In genomic region chr1:43388613-43389012, GRCh38 we compare ENCODE assay signal across 8 cellular contexts. TPM values are rescaled to one million over a fixed set of nuclear protein-coding genes. Genes with fewer than 3 reads are reported as not detected.
DNase-seq lines count a peak whose midpoint lies in the region; FAIRE-seq and TF ChIP-seq lines count a peak whose summit lies in the region.

No MANE protein-coding gene starts in this region.

- peak overlapping the region; percentile 89 to 96 (median 95) for H3K4me3 ChIP-seq in keratinocyte (ENCODE audit: control insufficient read depth in 2 of 3, extremely low read depth in 1 of 3, insufficient read depth in 2 of 3, low read depth in 1 of 3, low read length in 3 of 3)
- peak overlapping the region; percentile 80 for H3K4me3 ChIP-seq in suprapubic skin

- peak overlapping the region; percentile 85 for H3K9ac ChIP-seq in keratinocyte (ENCODE audit: control insufficient read depth, extremely low read depth, insufficient read depth, low read length)

- TF ChIP-seq CTCF in keratinocyte (optimal IDR thresholded peaks at IDR 0.05 in 1 of 3, IDR thresholded peaks at IDR 0.05 in 1 of 3, conservative IDR thresholded peaks at IDR 0.05 in 1 of 3; ENCODE audit: extremely low read depth in 1 of 3, insufficient read depth in 2 of 3, low read length in 3 of 3) (no peak), suprapubic skin (IDR thresholded peaks at IDR 0.05) (no peak), GM10266 (IDR thresholded peaks at IDR 0.05; ENCODE audit: control insufficient read depth, insufficient read depth, low read depth, missing control alignments) (no peak)

- 29% methylated on average over 3 of the region's 3 CpGs for WGBS in suprapubic skin

- FAIRE-seq in keratinocyte (lab: Jason Lieb, UNC), result no peak

- H3K79me2 ChIP-seq in keratinocyte (ENCODE audit: control insufficient read depth, insufficient read depth, low read length), result peaks cover 42% of the 10 kb centered on the region

- no peaks in the 10 kb centered on the region for H3K9me1 ChIP-seq in keratinocyte (ENCODE audit: control insufficient read depth, extremely low read depth, insufficient read depth, low read length)

- TF ChIP-seq EP300 in suprapubic skin (IDR thresholded peaks at IDR 0.05), result no peak

- H3K36me3 ChIP-seq in keratinocyte (ENCODE audit: control insufficient read depth in 2 of 2, extremely low read depth in 1 of 2, insufficient read depth in 2 of 2, low read length in 2 of 2), result peaks cover 25 to 31% of the 10 kb centered on the region in 2 experiments
- H3K36me3 ChIP-seq in suprapubic skin, result peaks cover 34% of the 10 kb centered on the region

- peaks cover 40% of the 10 kb centered on the region for H3K4me1 Mint-ChIP-seq in activated CD4-positive, alpha-beta T cell treated with anti-CD3 and anti-CD28 coated beads, Interleukin-2, amount 10 ng/mL, durations not matched to agents 24 days and 14 days
- H3K4me1 Mint-ChIP-seq in activated T-helper 2 cell treated with anti-CD3 and anti-CD28 coated beads, Interferon-gamma antibody, Interleukin-2, Interleukin-4, amounts not matched to agents 10 μg/mL and 5 μg/mL and 100 μg/mL, durations not matched to agents 14 hours and 24 hours and 36 hours (ENCODE audit: low read depth), result peaks cover 20% of the 10 kb centered on the region

- H3K27me3 ChIP-seq in keratinocyte (ENCODE audit: control insufficient read depth, extremely low read depth, insufficient read depth, low read length) (no peaks in the 10 kb centered on the region), suprapubic skin (no peaks in the 10 kb centered on the region)

- no peak for TF ChIP-seq POLR2A in suprapubic skin (IDR thresholded peaks at IDR 0.05)

- no peak overlapping the region for H2AFZ ChIP-seq in keratinocyte (ENCODE audit: control insufficient read depth, low read length)

- H3K4me1 ChIP-seq in keratinocyte (ENCODE audit: control insufficient read depth, extremely low read depth, insufficient read depth, low read length) (peaks cover 16% of the 10 kb centered on the region), suprapubic skin (peaks cover 30% of the 10 kb centered on the region)

- intact Hi-C loops in activated CD4-positive, alpha-beta T cell treated with anti-CD3 and anti-CD28 coated beads, Interleukin-2, amount 10 ng/mL, durations not matched to agents 24 days and 14 days (cut with micrococcal nuclease), result loop anchor here (1.0 to 2.0 kb wide), 4 partner anchors 20 to 542 kb away; partner anchors contain the start of genes CDC20, CFAP57, EBNA1BP2 and ELOVL1
- intact Hi-C loops in activated T-helper 2 cell treated with anti-CD3 and anti-CD28 coated beads, Interferon-gamma antibody, Interleukin-2, Interleukin-4, amounts not matched to agents 10 μg/mL and 5 μg/mL and 100 μg/mL, durations not matched to agents 14 hours and 24 hours and 36 hours (cut with micrococcal nuclease), result loop anchor here (1.0 kb wide), 1 partner anchor 20 kb away; the partner anchor contains the start of gene ELOVL1

- H3K9me3 ChIP-seq in keratinocyte (ENCODE audit: control insufficient read depth, low read depth, low read length) (no peaks in the 10 kb centered on the region), suprapubic skin (no peaks in the 10 kb centered on the region)

- H4K20me1 ChIP-seq in keratinocyte (ENCODE audit: control insufficient read depth, extremely low read depth, insufficient read depth, low read length), result no peaks in the 10 kb centered on the region

- peak overlapping the region; percentile 99 for H3K4me3 Mint-ChIP-seq in activated CD4-positive, alpha-beta T cell treated with anti-CD3 and anti-CD28 coated beads, Interleukin-2, amount 10 ng/mL, durations not matched to agents 24 days and 14 days
- peak overlapping the region; percentile 100 for H3K4me3 Mint-ChIP-seq in activated T-helper 2 cell treated with anti-CD3 and anti-CD28 coated beads, Interferon-gamma antibody, Interleukin-2, Interleukin-4, amounts not matched to agents 10 μg/mL and 5 μg/mL and 100 μg/mL, durations not matched to agents 14 hours and 24 hours and 36 hours (ENCODE audit: low read depth)

- peak overlapping the region; percentile 95 for H3K27ac Mint-ChIP-seq in activated CD4-positive, alpha-beta T cell treated with anti-CD3 and anti-CD28 coated beads, Interleukin-2, amount 10 ng/mL, durations not matched to agents 24 days and 14 days
- peak overlapping the region; percentile 38 for H3K27ac Mint-ChIP-seq in activated T-helper 2 cell treated with anti-CD3 and anti-CD28 coated beads, Interferon-gamma antibody, Interleukin-2, Interleukin-4, amounts not matched to agents 10 μg/mL and 5 μg/mL and 100 μg/mL, durations not matched to agents 14 hours and 24 hours and 36 hours

- no peaks in the 10 kb centered on the region for H3K27me3 Mint-ChIP-seq in activated CD4-positive, alpha-beta T cell treated with anti-CD3 and anti-CD28 coated beads, Interleukin-2, amount 10 ng/mL, durations not matched to agents 24 days and 14 days
- no peaks in the 10 kb centered on the region for H3K27me3 Mint-ChIP-seq in activated T-helper 2 cell treated with anti-CD3 and anti-CD28 coated beads, Interferon-gamma antibody, Interleukin-2, Interleukin-4, amounts not matched to agents 10 μg/mL and 5 μg/mL and 100 μg/mL, durations not matched to agents 14 hours and 24 hours and 36 hours (ENCODE audit: low read depth)

- peaks cover 46% of the 10 kb centered on the region for H3K36me3 Mint-ChIP-seq in activated CD4-positive, alpha-beta T cell treated with anti-CD3 and anti-CD28 coated beads, Interleukin-2, amount 10 ng/mL, durations not matched to agents 24 days and 14 days (ENCODE audit: low read depth)
- peaks cover 44% of the 10 kb centered on the region for H3K36me3 Mint-ChIP-seq in activated T-helper 2 cell treated with anti-CD3 and anti-CD28 coated beads, Interferon-gamma antibody, Interleukin-2, Interleukin-4, amounts not matched to agents 10 μg/mL and 5 μg/mL and 100 μg/mL, durations not matched to agents 14 hours and 24 hours and 36 hours (ENCODE audit: low read depth)

- H3K4me2 ChIP-seq in keratinocyte (ENCODE audit: control insufficient read depth, extremely low read depth, insufficient read depth, low read depth, low read length), result peak overlapping the region; percentile 93

- no peaks in the 10 kb centered on the region for H3K9me3 Mint-ChIP-seq in activated CD4-positive, alpha-beta T cell treated with anti-CD3 and anti-CD28 coated beads, Interleukin-2, amount 10 ng/mL, durations not matched to agents 24 days and 14 days
- H3K9me3 Mint-ChIP-seq in activated T-helper 2 cell treated with anti-CD3 and anti-CD28 coated beads, Interferon-gamma antibody, Interleukin-2, Interleukin-4, amounts not matched to agents 10 μg/mL and 5 μg/mL and 100 μg/mL, durations not matched to agents 14 hours and 24 hours and 36 hours, result no peaks in the 10 kb centered on the region

- DNase-seq in activated CD4-positive, alpha-beta T cell treated with anti-CD3 and anti-CD28 coated beads, Interleukin-2, amount 10 ng/mL, durations not matched to agents 24 days and 14 days, result peak; percentile 56
- DNase-seq in activated CD4-positive, alpha-beta T cell treated with anti-CD3 and anti-CD28 coated beads, Interleukin-2, amount 50 U/mL, for 1 hour, result no peak
- no peak for DNase-seq in activated T-helper 2 cell treated with anti-CD3 and anti-CD28 coated beads, Interferon-gamma antibody, Interleukin-2, Interleukin-4, amounts not matched to agents 10 μg/mL and 5 μg/mL and 100 μg/mL, durations not matched to agents 14 hours and 24 hours and 36 hours (ENCODE audit: low spot score)
- no peak for DNase-seq in keratinocyte (ENCODE audit: low read depth, low spot score)
- no peak for DNase-seq in suprapubic skin (ENCODE audit: low spot score in 2 of 2)
- no peak for DNase-seq in GM10266 (ENCODE audit: extremely low spot score)
- no peak for DNase-seq in NCI-H526 (lab: John Stamatoyannopoulos, UW)
- DNase-seq in foreskin melanocyte, result no peak

- peak overlapping the region; percentile 74 for H3K27ac ChIP-seq in keratinocyte (ENCODE audit: control insufficient read depth, insufficient read depth, low read length)
- H3K27ac ChIP-seq in suprapubic skin, result peak overlapping the region; percentile 82

- dilution Hi-C loops in keratinocyte (cut with MboI; ENCODE audit: extremely low pct_ligation_motif_present, low sequenced_read_pairs), result no loop called here

RNA-seq across cellular contexts. Expression of gene MED8, which starts 1.0 kb away (rescaled TPM):
- total RNA-seq in activated CD4-positive, alpha-beta T cell treated with anti-CD3 and anti-CD28 coated beads, Interleukin-2, amount 10 ng/mL, durations not matched to agents 24 days and 14 days, result 39.6 and 45.1 TPM in 2 replicates
- 40.8 and 41.6 TPM in 2 replicates for total RNA-seq in activated T-helper 2 cell treated with anti-CD3 and anti-CD28 coated beads, Interferon-gamma antibody, Interleukin-2, Interleukin-4, amounts not matched to agents 10 μg/mL and 5 μg/mL and 100 μg/mL, durations not matched to agents 14 hours and 24 hours and 36 hours
- polyA plus RNA-seq in keratinocyte, result 11.1 to 28.7 TPM (median 14.3 TPM) in 3 replicates
- polyA plus RNA-seq in keratinocyte (2011; ENCODE audit: low read depth), result 50.1 TPM
- polyA plus RNA-seq in keratinocyte (2011; cell fraction: cytosol; rRNA removed), result 17.2 and 22.3 TPM in 2 replicates
- 17.7 and 22.2 TPM in 2 replicates for polyA plus RNA-seq in keratinocyte (2011; cell fraction: nucleus; rRNA removed)
- 28.0 and 42.0 TPM in 2 replicates for polyA plus RNA-seq in keratinocyte (2012; ENCODE audit: low replicate concordance)
- polyA minus RNA-seq in keratinocyte, result 6.9 to 19.1 TPM (median 11.9 TPM) in 3 replicates
- 10.0 TPM for polyA minus RNA-seq in keratinocyte (2011; cell fraction: cytosol; rRNA and poly(A)+ RNA removed)
- 3.6 and 6.7 TPM in 2 replicates for polyA minus RNA-seq in keratinocyte (2011; cell fraction: nucleus; rRNA and poly(A)+ RNA removed)
- 10 to 100 TPM; 26.8 to 43.2 (median 40.3) TPM for total RNA-seq in suprapubic skin

RNA-seq across cellular contexts. Expression of gene SZT2, which starts 1.1 kb away (rescaled TPM):
- 54.0 and 56.2 TPM in 2 replicates for total RNA-seq in activated CD4-positive, alpha-beta T cell treated with anti-CD3 and anti-CD28 coated beads, Interleukin-2, amount 10 ng/mL, durations not matched to agents 24 days and 14 days
- total RNA-seq in activated T-helper 2 cell treated with anti-CD3 and anti-CD28 coated beads, Interferon-gamma antibody, Interleukin-2, Interleukin-4, amounts not matched to agents 10 μg/mL and 5 μg/mL and 100 μg/mL, durations not matched to agents 14 hours and 24 hours and 36 hours, result 56.6 and 58.4 TPM in 2 replicates
- polyA plus RNA-seq in keratinocyte, result 5.9 to 6.7 TPM (median 6.1 TPM) in 3 replicates
- polyA plus RNA-seq in keratinocyte (2011; ENCODE audit: low read depth), result 5.7 TPM
- polyA plus RNA-seq in keratinocyte (2011; cell fraction: cytosol; rRNA removed), result 2.6 and 2.8 TPM in 2 replicates
- polyA plus RNA-seq in keratinocyte (2011; cell fraction: nucleus; rRNA removed), result 39.1 and 48.7 TPM in 2 replicates
- 7.4 and 8.6 TPM in 2 replicates for polyA plus RNA-seq in keratinocyte (2012; ENCODE audit: low replicate concordance)
- polyA minus RNA-seq in keratinocyte, result 33.6 to 55.6 TPM (median 44.6 TPM) in 3 replicates
- polyA minus RNA-seq in keratinocyte (2011; cell fraction: cytosol; rRNA and poly(A)+ RNA removed), result 3.6 TPM
- 38.3 and 53.9 TPM in 2 replicates for polyA minus RNA-seq in keratinocyte (2011; cell fraction: nucleus; rRNA and poly(A)+ RNA removed)
- 100 to 1,000 TPM in 1 of 4 donors, 10 to 100 TPM in 3; 44.2 to 132 (median 65.5) TPM for total RNA-seq in suprapubic skin

RNA-seq across cellular contexts. Expression of gene ELOVL1, which starts 20.8 kb away (rescaled TPM):
- 76.8 and 85.1 TPM in 2 replicates for total RNA-seq in activated CD4-positive, alpha-beta T cell treated with anti-CD3 and anti-CD28 coated beads, Interleukin-2, amount 10 ng/mL, durations not matched to agents 24 days and 14 days
- 82.7 and 83.6 TPM in 2 replicates for total RNA-seq in activated T-helper 2 cell treated with anti-CD3 and anti-CD28 coated beads, Interferon-gamma antibody, Interleukin-2, Interleukin-4, amounts not matched to agents 10 μg/mL and 5 μg/mL and 100 μg/mL, durations not matched to agents 14 hours and 24 hours and 36 hours
- 277 to 331 TPM (median 283 TPM) in 3 replicates for polyA plus RNA-seq in keratinocyte
- 61.1 TPM for polyA plus RNA-seq in keratinocyte (2011; ENCODE audit: low read depth)
- 172 and 242 TPM in 2 replicates for polyA plus RNA-seq in keratinocyte (2011; cell fraction: cytosol; rRNA removed)
- polyA plus RNA-seq in keratinocyte (2011; cell fraction: nucleus; rRNA removed), result 291 and 315 TPM in 2 replicates
- polyA plus RNA-seq in keratinocyte (2012; ENCODE audit: low replicate concordance), result 181 and 389 TPM in 2 replicates
- polyA minus RNA-seq in keratinocyte, result 167 to 242 TPM (median 175 TPM) in 3 replicates
- 112 TPM for polyA minus RNA-seq in keratinocyte (2011; cell fraction: cytosol; rRNA and poly(A)+ RNA removed)
- polyA minus RNA-seq in keratinocyte (2011; cell fraction: nucleus; rRNA and poly(A)+ RNA removed), result 91.7 and 106 TPM in 2 replicates
- total RNA-seq in suprapubic skin, result 100 to 1,000 TPM; 149 to 434 (median 349) TPM

RNA-seq across cellular contexts. Expression of gene CDC20, which starts 29.8 kb away (rescaled TPM):
- 84.3 and 86.9 TPM in 2 replicates for total RNA-seq in activated CD4-positive, alpha-beta T cell treated with anti-CD3 and anti-CD28 coated beads, Interleukin-2, amount 10 ng/mL, durations not matched to agents 24 days and 14 days
- total RNA-seq in activated T-helper 2 cell treated with anti-CD3 and anti-CD28 coated beads, Interferon-gamma antibody, Interleukin-2, Interleukin-4, amounts not matched to agents 10 μg/mL and 5 μg/mL and 100 μg/mL, durations not matched to agents 14 hours and 24 hours and 36 hours, result 125 and 128 TPM in 2 replicates
- 13.6 to 102 TPM (median 84.2 TPM) in 3 replicates for polyA plus RNA-seq in keratinocyte
- 0.67 TPM for polyA plus RNA-seq in keratinocyte (2011; ENCODE audit: low read depth)
- 28.1 and 35.5 TPM in 2 replicates for polyA plus RNA-seq in keratinocyte (2011; cell fraction: cytosol; rRNA removed)
- polyA plus RNA-seq in keratinocyte (2011; cell fraction: nucleus; rRNA removed), result 16.0 and 25.4 TPM in 2 replicates
- polyA plus RNA-seq in keratinocyte (2012; ENCODE audit: low replicate concordance), result 1.7 and 97.6 TPM in 2 replicates
- polyA minus RNA-seq in keratinocyte, result 19.5 to 267 TPM (median 125 TPM) in 3 replicates
- polyA minus RNA-seq in keratinocyte (2011; cell fraction: cytosol; rRNA and poly(A)+ RNA removed), result 29.9 TPM
- 6.6 and 9.9 TPM in 2 replicates for polyA minus RNA-seq in keratinocyte (2011; cell fraction: nucleus; rRNA and poly(A)+ RNA removed)
- 10 to 100 TPM in 1 of 4 donors, 1 to 10 TPM in 3; 5.8 to 11.6 (median 7.8) TPM for total RNA-seq in suprapubic skin

RNA-seq across cellular contexts. Expression of gene MPL, which starts 51.0 kb away (rescaled TPM):
- not detected in 2 replicates for total RNA-seq in activated CD4-positive, alpha-beta T cell treated with anti-CD3 and anti-CD28 coated beads, Interleukin-2, amount 10 ng/mL, durations not matched to agents 24 days and 14 days
- not detected in 2 replicates for total RNA-seq in activated T-helper 2 cell treated with anti-CD3 and anti-CD28 coated beads, Interferon-gamma antibody, Interleukin-2, Interleukin-4, amounts not matched to agents 10 μg/mL and 5 μg/mL and 100 μg/mL, durations not matched to agents 14 hours and 24 hours and 36 hours
- 0.07 TPM in 1 of 3 replicates, not detected in the others for polyA plus RNA-seq in keratinocyte
- not detected for polyA plus RNA-seq in keratinocyte (2011; ENCODE audit: low read depth)
- polyA plus RNA-seq in keratinocyte (2011; cell fraction: cytosol; rRNA removed), result 0.04 TPM in 1 of 2 replicates, not detected in the other
- polyA plus RNA-seq in keratinocyte (2011; cell fraction: nucleus; rRNA removed), result not detected in 2 replicates
- not detected in 2 replicates for polyA plus RNA-seq in keratinocyte (2012; ENCODE audit: low replicate concordance)
- polyA minus RNA-seq in keratinocyte, result 1.3 to 3.4 TPM in 2 of 3 replicates, not detected in the other
- not detected for polyA minus RNA-seq in keratinocyte (2011; cell fraction: cytosol; rRNA and poly(A)+ RNA removed)
- not detected in 2 replicates for polyA minus RNA-seq in keratinocyte (2011; cell fraction: nucleus; rRNA and poly(A)+ RNA removed)
- not detected for total RNA-seq in suprapubic skin
